In the genomic region with DNA sequence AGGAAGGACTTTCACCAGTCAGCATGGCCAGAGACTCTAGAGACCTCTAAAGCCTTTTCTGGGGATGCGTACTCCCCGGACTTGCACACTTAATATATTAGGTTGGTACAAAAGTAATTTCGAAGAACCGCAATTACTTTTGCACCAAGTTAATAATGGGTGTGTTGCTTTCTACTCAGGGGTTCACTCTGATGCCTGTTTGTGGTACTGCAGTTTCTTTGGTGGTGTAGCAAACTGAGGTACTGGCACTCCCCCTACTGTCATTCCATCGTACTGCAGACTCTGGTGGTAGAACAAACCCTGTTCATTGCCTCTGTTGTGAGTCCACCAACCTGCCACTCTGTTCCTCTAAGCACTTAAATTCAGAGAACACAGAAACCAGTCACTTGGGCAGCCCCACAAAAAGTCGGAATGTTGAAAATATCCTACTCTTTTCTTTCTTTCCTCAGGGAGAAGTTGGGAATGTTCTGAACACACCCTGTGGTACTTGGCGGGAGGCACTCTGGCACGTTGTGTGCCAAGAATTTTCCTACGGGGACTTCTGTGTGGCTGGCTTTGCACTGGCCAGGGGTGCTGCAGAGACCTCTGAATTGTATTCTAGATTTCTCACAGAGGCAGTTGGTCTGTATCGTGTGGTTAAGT, we compare ENCODE assay signal across 8 cellular contexts. TPM values are rescaled to one million over a fixed set of nuclear protein-coding genes. Genes with fewer than 3 reads are reported as not detected.
DNase-seq lines count a peak whose midpoint lies in the region; ATAC-seq and TF ChIP-seq lines count a peak whose summit lies in the region.

No MANE protein-coding gene starts in this region.

- H3K36me3 Mint-ChIP-seq in HFFc6 (ENCODE audit: low read depth): no peaks in the 10 kb centered on the region
- H3K36me3 Mint-ChIP-seq in activated CD4-positive, alpha-beta memory T cell treated with anti-CD3 and anti-CD28 coated beads for 36 hours: no peaks in the 10 kb centered on the region

- 29% methylated on average over 10 of the region's 10 CpGs for WGBS in right cardiac atrium

- H3K27me3 ChIP-seq in right cardiac atrium (ENCODE audit: control insufficient read depth, insufficient read depth) (no peaks in the 10 kb centered on the region), ascending aorta (no peaks in the 10 kb centered on the region)

- ATAC-seq in right cardiac atrium: peak; percentile 31 to 72

- peak; percentile 84 for TF ChIP-seq CTCF in HFFc6 (IDR thresholded peaks at IDR 0.05)
- peak in 1 of 3 experiments; percentile 39 for TF ChIP-seq CTCF in ascending aorta (IDR thresholded peaks at IDR 0.05)

- H3K36me3 ChIP-seq in ascending aorta: no peaks in the 10 kb centered on the region

- intact Hi-C loops in activated CD4-positive, alpha-beta memory T cell treated with anti-CD3 and anti-CD28 coated beads for 36 hours (cut with micrococcal nuclease): loop anchor here (2.0 kb wide), 1 partner anchor 126 kb away; no protein-coding TSS in a partner anchor
- intact Hi-C loops in right cardiac atrium (cut with DNase I) (no loop called here), ascending aorta (cut with DNase I) (no loop called here)

- H3K4me3 Mint-ChIP-seq in HFFc6: no peak overlapping the region
- no peak overlapping the region for H3K4me3 Mint-ChIP-seq in activated CD4-positive, alpha-beta memory T cell treated with anti-CD3 and anti-CD28 coated beads for 36 hours

- CTCF ChIA-PET in activated CD4-positive, alpha-beta memory T cell treated with anti-CD3 and anti-CD28 coated beads for 36 hours (lab: Charles Lee): interaction anchor here (0.9 to 1.4 kb wide), 2 partner anchors 29 to 126 kb away, joined by 4 read pairs; no protein-coding TSS in a partner anchor

- POLR2A ChIA-PET in activated CD4-positive, alpha-beta memory T cell treated with anti-CD3 and anti-CD28 coated beads for 36 hours (lab: Charles Lee): no interaction called here

- peaks cover 21% of the 10 kb centered on the region for H3K9me3 Mint-ChIP-seq in HFFc6
- H3K9me3 Mint-ChIP-seq in activated CD4-positive, alpha-beta memory T cell treated with anti-CD3 and anti-CD28 coated beads for 36 hours: peaks cover 13% of the 10 kb centered on the region

- no peaks in the 10 kb centered on the region for H3K27me3 Mint-ChIP-seq in HFFc6 (ENCODE audit: insufficient read depth)
- H3K27me3 Mint-ChIP-seq in activated CD4-positive, alpha-beta memory T cell treated with anti-CD3 and anti-CD28 coated beads for 36 hours: no peaks in the 10 kb centered on the region

- H3K27ac ChIP-seq in right cardiac atrium (ENCODE audit: low read length) (no peak overlapping the region), ascending aorta (no peak overlapping the region)

- H3K4me1 Mint-ChIP-seq in HFFc6 (ENCODE audit: low read depth): no peaks in the 10 kb centered on the region
- H3K4me1 Mint-ChIP-seq in activated CD4-positive, alpha-beta memory T cell treated with anti-CD3 and anti-CD28 coated beads for 36 hours (ENCODE audit: low read depth): no peaks in the 10 kb centered on the region

- peak; percentile 6 to 14 for DNase-seq in activated CD4-positive, alpha-beta T cell treated with anti-CD3 and anti-CD28 coated beads for 24 hours (ENCODE audit: low read depth in 2 of 2)
- DNase-seq in activated CD4-positive, alpha-beta T cell treated with anti-CD3 and anti-CD28 coated beads for 4 hours: no peak
- DNase-seq in HFFc6 (peak; percentile 59), NCI-H2227 (lab: John Stamatoyannopoulos, UW; ENCODE audit: unreplicated experiment) (peak; percentile 64), right cardiac atrium (peak in 1 of 3 donors; percentile 20), ascending aorta (ENCODE audit: low spot score in 2 of 2) (no peak)
- peak; percentile 37 for DNase-seq in activated CD4-positive, alpha-beta memory T cell treated with anti-CD3 and anti-CD28 coated beads for 36 hours
- peak; percentile 6 to 10 for DNase-seq in stimulated activated CD8-positive, alpha-beta memory T cell treated with anti-CD3 and anti-CD28 coated beads, Interleukin-15, amount 100 ng/mL, for 48 hours (ENCODE audit: low read depth in 2 of 2)

- H3K9me3 ChIP-seq in right cardiac atrium (ENCODE audit: control insufficient read depth, low read length): no peaks in the 10 kb centered on the region
- H3K9me3 ChIP-seq in ascending aorta: no peaks in the 10 kb centered on the region

- H3K4me3 ChIP-seq in right cardiac atrium (ENCODE audit: low read length) (no peak overlapping the region), ascending aorta (no peak overlapping the region)

- H3K4me1 ChIP-seq in right cardiac atrium (ENCODE audit: control insufficient read depth, insufficient read depth, low read length) (no peaks in the 10 kb centered on the region), ascending aorta (no peaks in the 10 kb centered on the region)

- no peak overlapping the region for H3K27ac Mint-ChIP-seq in HFFc6
- no peak overlapping the region for H3K27ac Mint-ChIP-seq in activated CD4-positive, alpha-beta memory T cell treated with anti-CD3 and anti-CD28 coated beads for 36 hours

RNA-seq across cellular contexts. Expression of a gene that starts 46.3 kb away (rescaled TPM):
- total RNA-seq in HFFc6 (2021; fragmentation: NEBNext Ultra II Directional; extraction: Animal tissue kit (Norgen Biotek cat#: 25700)): not detected
- total RNA-seq in activated CD4-positive, alpha-beta memory T cell treated with anti-CD3 and anti-CD28 coated beads for 36 hours: not detected
- total RNA-seq in right cardiac atrium: not detected
- under 0.01 TPM for polyA plus RNA-seq in right cardiac atrium
- total RNA-seq in ascending aorta: not detected

Comparison
In these comparisons a context has a peak if more than half of its experiments do, and no peak if none do; other contexts are left out.
1. DNase-seq: peak in activated CD4-positive, alpha-beta T cell treated with anti-CD3 and anti-CD28 coated beads for 24 hours (2 of 2), HFFc6 (single experiment), NCI-H2227 (single experiment), activated CD4-positive, alpha-beta memory T cell treated with anti-CD3 and anti-CD28 coated beads for 36 hours (single experiment) and stimulated activated CD8-positive, alpha-beta memory T cell treated with anti-CD3 and anti-CD28 coated beads, Interleukin-15, amount 100 ng/mL, for 48 hours (2 of 2); none in activated CD4-positive, alpha-beta T cell treated with anti-CD3 and anti-CD28 coated beads for 4 hours (0 of 2) and ascending aorta (0 of 2).